8 cellular contexts compared by ENCODE assay signal in genomic region chr19:55383789-55384575, GRCh38. TPM values are rescaled to one million over a fixed set of nuclear protein-coding genes. Genes with fewer than 3 reads are reported as not detected.
DNase-seq lines count a peak whose midpoint lies in the region; ATAC-seq lines count a peak whose summit lies in the region.

Gene TMEM238 (minus strand): TSS chr19:55384292. CDS start chr19:55384259, 33 bp downstream.

- intact Hi-C loops in left colon (cut with DNase I, micrococcal nuclease), result no loop called here

- DNase-seq in NCI-H2029 (lab: John Stamatoyannopoulos, UW) (peak; percentile 55), NCI-H2029 treated with DMSO at 0.1 percent for 48 hours (lab: John Stamatoyannopoulos, UW) (no peak), NCI-H1105 (lab: John Stamatoyannopoulos, UW) (peak; percentile 65), dedifferentiated amniotic fluid mesenchymal stem cell (ENCODE audit: extremely low spot score) (peak; percentile 27), left colon (peak; percentile 78 to 83)
- peak; percentile 68 for DNase-seq in activated CD4-positive, CD25-positive, alpha-beta regulatory T cell treated with anti-CD3 and anti-CD28 coated beads, Interleukin-2, amount 50 U/mL, for 72 hours
- peak; percentile 50 for DNase-seq in stimulated activated CD4-positive, alpha-beta T cell treated with anti-CD3 and anti-CD28 coated beads, Interleukin-4, amount 100 ng/mL, for 24 hours

- ATAC-seq in left colon (peak; percentile 63), HG03045 (IDR thresholded peaks at IDR 0.05; ENCODE audit: unreplicated experiment) (no peak)

RNA-seq across cellular contexts. Expression of gene TMEM238, which starts in this region (rescaled TPM):
- 10 to 100 TPM; 83.4 to 89.4 TPM for total RNA-seq in left colon
